Comparison of ENCODE assay signal across 29 cellular contexts in genomic region chr11:10197091-10197490, GRCh38.
A peak's percentile ranks its signal among the peaks of the same experiment; 100 is the strongest.
DNase-seq lines count a peak whose midpoint lies in the region; ATAC-seq and TF ChIP-seq lines count a peak whose summit lies in the region.
"Had no signal": no experiment of that assay in that cellular context is flagged by ENCODE, and none has a peak within 500 bp of the region (broad histone marks: within the 10 kb centered on the region; RNA-seq: fewer than 3 reads in every experiment).

No MANE protein-coding gene starts in this region.

- no peak overlapping the region for H3K4me2 ChIP-seq in PC-3 (ENCODE audit: low read length)

- intact Hi-C loops in PC-3 (cut with micrococcal nuclease), result no loop called here

- peaks cover 10% of the 10 kb centered on the region; the same call in 1 of the 2 replicates for H3K79me2 ChIP-seq in PC-3 (ENCODE audit: low read length)

- POLR2A ChIA-PET in AG04449 (lab: Yijun Ruan, JAX) (interaction anchor here (1.6 kb wide), 1 partner anchor 108 kb away, joined by 5 read pairs; the partner anchor contains the start of gene ADM), PC-3 (lab: Charles Lee; ENCODE audit: unreplicated experiment) (no interaction called here)

- 0 out of 2 replicates have a peak, but pooled peaks cover 3% of the 10 kb centered on the region for H3K36me3 ChIP-seq in PC-3 (ENCODE audit: low read depth, low read length)
- H3K36me3 ChIP-seq: ovary had no signal

- BruUV-seq in PC-3 (replicated peaks; lab: Mats Ljungman, UMichigan), result no TSS peak

- DNase-seq in AG04449 (ENCODE audit: low read depth, low spot score) (peak; percentile 38), GM03348 (ENCODE audit: low spot score) (peak; percentile 60), PC-3 (peak; percentile 29), fibroblast of the aortic adventitia (ENCODE audit: low read depth) (peak; percentile 33), Kasumi-1 (lab: John Stamatoyannopoulos, UW) (no peak), SHP77 (lab: John Stamatoyannopoulos, UW) (no peak)
- DNase-seq in activated CD8-positive, alpha-beta memory T cell treated with anti-CD3 and anti-CD28 coated beads for 24 hours, result no peak
- DNase-seq: 8988T; activated CD4-positive, alpha-beta memory T cell treated with anti-CD3 and anti-CD28 coated beads for 36 hours; activated CD4-positive, alpha-beta T cell treated with anti-CD3 and anti-CD28 coated beads for 1 hour; activated CD8-positive, alpha-beta memory T cell treated with anti-CD3 and anti-CD28 coated beads, Interleukin-2, amount 50 U/mL, for 4 hours; activated naive CD4-positive, alpha-beta T cell; activated naive CD8-positive, alpha-beta T cell treated with anti-CD3 and anti-CD28 coated beads, Interleukin-2, amount 50 U/mL, for 24 hours; CD8-positive, alpha-beta T cell; dermis blood vessel endothelial cell; DMS 273 treated with DMSO at 0.1 percent for 48 hours; esophagus squamous epithelium; glutamatergic neuron; KBM-7; MM.1S; NCI-H2029; NCI-H524; nephron progenitor cell; NK-92 treated with Interleukin-12 subunit alpha and Interleukin-12 subunit beta, amount 100 ng/mL, for 24 hours; ovary; small intestine; stimulated activated naive CD4-positive, alpha-beta T cell treated with Interleukin-2 at 50 U/mL for 16 hours; testis had no signal

- TF ChIP-seq CTCF in AG04449 (IDR thresholded peaks at IDR 0.05; ENCODE audit: insufficient read depth, low read length, missing control alignments) (no peak), PC-3 (conservative IDR thresholded peaks at IDR 0.05; ENCODE audit: low read depth, low read length) (no peak), fibroblast of the aortic adventitia (IDR thresholded peaks at IDR 0.05; ENCODE audit: insufficient read depth, low read length) (no peak)

- no peaks in the 10 kb centered on the region for H4K20me1 ChIP-seq in PC-3 (ENCODE audit: low read length)

- no peak overlapping the region for H2AFZ ChIP-seq in PC-3 (ENCODE audit: low read length)

- H3K27ac ChIP-seq in PC-3 (ENCODE audit: low read length), result no peak overlapping the region
- H3K27ac ChIP-seq: esophagus squamous epithelium, ovary, testis had no signal

- ATAC-seq in PC-3 (peak; percentile 15; the same call in 1 of the 2 replicates), HG03135 (IDR thresholded peaks at IDR 0.05; ENCODE audit: unreplicated experiment) (no peak)
- ATAC-seq: activated naive CD8-positive, alpha-beta T cell treated with anti-CD3 and anti-CD28 coated beads, Interleukin-2, amount 50 U/mL, for 24 hours; CD8-positive, alpha-beta T cell had no signal

- H3F3A ChIP-seq in PC-3 (ENCODE audit: low read length, unreplicated experiment), result no peaks in the 10 kb centered on the region

- no peak overlapping the region for H3K4me3 ChIP-seq in AG04449 (ENCODE audit: low read depth, low read length)
- no peak overlapping the region for H3K4me3 ChIP-seq in PC-3 (ENCODE audit: low read length)
- no peak overlapping the region for H3K4me3 ChIP-seq in fibroblast of the aortic adventitia (ENCODE audit: low read depth, low read length)
- H3K4me3 ChIP-seq: esophagus squamous epithelium, ovary, testis had no signal

- no peaks in the 10 kb centered on the region for H3K9me2 ChIP-seq in PC-3 (replicated peaks; ENCODE audit: low read length)

- H3K27me3 ChIP-seq in PC-3 (ENCODE audit: low read length), result no peaks in the 10 kb centered on the region
- H3K27me3 ChIP-seq: esophagus squamous epithelium, ovary, testis had no signal

- H3K9ac ChIP-seq in PC-3 (ENCODE audit: low read length), result no peak overlapping the region

- CTCF ChIA-PET in AG04449 (lab: Yijun Ruan, JAX) (interaction anchor here (1.3 to 5.2 kb wide), 2 partner anchors 13 to 169 kb away, joined by 4 to 75 read pairs; no protein-coding TSS in a partner anchor), PC-3 (lab: Charles Lee) (no interaction called here)

- no peaks in the 10 kb centered on the region for H3K9me3 ChIP-seq in PC-3 (ENCODE audit: low read length)
- H3K9me3 ChIP-seq: esophagus squamous epithelium, ovary, testis had no signal

- H3K4me1 ChIP-seq in PC-3 (ENCODE audit: insufficient read depth, low read length), result no peaks in the 10 kb centered on the region; the same call in 1 of the 2 replicates
- H3K4me1 ChIP-seq: esophagus squamous epithelium, testis had no signal

Comparison
In these comparisons a context has a peak if more than half of its experiments do, and no peak if none do; other contexts are left out.
1. DNase-seq: peak in AG04449 (single experiment), GM03348 (single experiment), PC-3 (single experiment) and fibroblast of the aortic adventitia (single experiment); none in Kasumi-1 (0 of 2), activated CD8-positive, alpha-beta memory T cell treated with anti-CD3 and anti-CD28 coated beads for 24 hours (single experiment) and SHP77 (0 of 2).